In the genomic region with DNA sequence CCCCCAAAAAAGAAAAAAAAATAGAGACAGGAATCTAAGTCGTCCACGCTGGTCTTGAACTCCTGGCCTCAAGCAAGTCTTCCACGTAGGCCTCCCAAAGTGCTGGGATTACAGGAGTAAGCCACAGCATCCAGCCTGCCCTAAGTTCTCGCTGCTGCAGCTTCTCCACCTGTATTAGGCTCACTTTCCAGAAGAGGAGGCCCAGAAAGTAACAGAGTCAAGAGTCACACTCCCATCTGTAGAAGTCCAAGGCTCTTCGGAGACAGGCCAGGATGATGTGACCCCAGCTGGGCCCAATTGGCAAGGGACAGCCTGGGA, we compare ENCODE assay signal across 8 cellular contexts. TPM values are rescaled to one million over a fixed set of nuclear protein-coding genes. Genes with fewer than 3 reads are reported as not detected.
DNase-seq lines count a peak whose midpoint lies in the region; ATAC-seq, FAIRE-seq and TF ChIP-seq lines count a peak whose summit lies in the region.

No MANE protein-coding gene starts in this region.

- H3K36me3 ChIP-seq in bronchial epithelial cell (ENCODE audit: control insufficient read depth, insufficient read depth, low read length), result peaks cover 1% of the 10 kb centered on the region
- H3K36me3 ChIP-seq in mucosa of descending colon (ENCODE audit: low read depth), result no peaks in the 10 kb centered on the region
- H3K36me3 ChIP-seq in aorta (ENCODE audit: control insufficient read depth in 1 of 2, insufficient read depth in 2 of 2, low read length in 1 of 2), result no peaks in the 10 kb centered on the region

- intact Hi-C loops in mucosa of descending colon (cut with DNase I, micrococcal nuclease) (no loop called here), aorta (cut with DNase I) (loop anchor here in 1 of 2 donors (5.0 kb wide), 1 partner anchor 37 kb away; no protein-coding TSS in a partner anchor), posterior cingulate gyrus (cut with DNase I) (loop anchor here (2.0 kb wide), 1 partner anchor 14 kb away; no protein-coding TSS in a partner anchor)

- H3K9me3 ChIP-seq in mucosa of descending colon, result no peaks in the 10 kb centered on the region
- no peaks in the 10 kb centered on the region for H3K9me3 ChIP-seq in aorta (ENCODE audit: control insufficient read depth, low read length)

- TF ChIP-seq CTCF in bronchial epithelial cell (IDR thresholded peaks at IDR 0.05; ENCODE audit: insufficient read depth, low read length, severe bottlenecking) (no peak), mucosa of descending colon (IDR thresholded peaks at IDR 0.05) (no peak)

- H3K27ac Mint-ChIP-seq in stimulated activated naive CD8-positive, alpha-beta T cell treated with anti-CD3 and anti-CD28 coated beads, Interleukin-15, Interleukin-2, amounts not matched to agents 100 ng/mL and 50 ng/mL, for 24 hours, result peak overlapping the region; percentile 82

- peaks cover 6% of the 10 kb centered on the region for H3K36me3 Mint-ChIP-seq in stimulated activated naive CD8-positive, alpha-beta T cell treated with anti-CD3 and anti-CD28 coated beads, Interleukin-15, Interleukin-2, amounts not matched to agents 100 ng/mL and 50 ng/mL, for 24 hours (ENCODE audit: low read depth)

- H3K27ac ChIP-seq in aorta (ENCODE audit: low read depth in 1 of 2, low read length in 2 of 2), result peak overlapping the region in 1 of 2 donors; percentile 43

- H3K4me1 ChIP-seq in mucosa of descending colon (ENCODE audit: low read depth) (peaks cover 57% of the 10 kb centered on the region), aorta (ENCODE audit: control insufficient read depth in 1 of 2, insufficient read depth in 2 of 2, low read length in 2 of 2) (peaks cover 0 to 7% of the 10 kb centered on the region in 2 donors)

- DNase-seq in stimulated activated naive CD8-positive, alpha-beta T cell treated with anti-CD3 and anti-CD28 coated beads, Interleukin-15, Interleukin-2, amounts not matched to agents 100 U/mL and 50 U/mL, for 24 hours, result no peak
- DNase-seq in bronchial epithelial cell (ENCODE audit: low read depth) (no peak), mucosa of descending colon (no peak), aorta (no peak), posterior cingulate gyrus (no peak), NCI-H2107 (lab: John Stamatoyannopoulos, UW) (no peak)

- ATAC-seq in stimulated activated naive CD8-positive, alpha-beta T cell treated with anti-CD3 and anti-CD28 coated beads, Interleukin-15, Interleukin-2, amounts not matched to agents 100 U/mL and 50 U/mL, for 24 hours, result no peak
- no peak for ATAC-seq in mucosa of descending colon
- ATAC-seq in aorta (ENCODE audit: low FRiP score), result no peak
- no peak for ATAC-seq in HG03469 (IDR thresholded peaks at IDR 0.05; ENCODE audit: unreplicated experiment)

- H3K4me3 Mint-ChIP-seq in stimulated activated naive CD8-positive, alpha-beta T cell treated with anti-CD3 and anti-CD28 coated beads, Interleukin-15, Interleukin-2, amounts not matched to agents 100 ng/mL and 50 ng/mL, for 24 hours, result peak overlapping the region; percentile 93

- H3K4me1 Mint-ChIP-seq in stimulated activated naive CD8-positive, alpha-beta T cell treated with anti-CD3 and anti-CD28 coated beads, Interleukin-15, Interleukin-2, amounts not matched to agents 100 ng/mL and 50 ng/mL, for 24 hours (ENCODE audit: low read depth), result peaks cover 77% of the 10 kb centered on the region

- H3K9me3 Mint-ChIP-seq in stimulated activated naive CD8-positive, alpha-beta T cell treated with anti-CD3 and anti-CD28 coated beads, Interleukin-15, Interleukin-2, amounts not matched to agents 100 ng/mL and 50 ng/mL, for 24 hours, result no peaks in the 10 kb centered on the region

- H3K27me3 ChIP-seq in bronchial epithelial cell (ENCODE audit: control insufficient read depth, insufficient read depth, low read length), result no peaks in the 10 kb centered on the region
- H3K27me3 ChIP-seq in aorta (ENCODE audit: control insufficient read depth in 1 of 2, insufficient read depth in 2 of 2, low read length in 1 of 2), result no peaks in the 10 kb centered on the region

- no peaks in the 10 kb centered on the region for H3K27me3 Mint-ChIP-seq in stimulated activated naive CD8-positive, alpha-beta T cell treated with anti-CD3 and anti-CD28 coated beads, Interleukin-15, Interleukin-2, amounts not matched to agents 100 ng/mL and 50 ng/mL, for 24 hours

- H3K4me3 ChIP-seq in bronchial epithelial cell (ENCODE audit: low read depth, low read length), result peak overlapping the region; percentile 81
- H3K4me3 ChIP-seq in mucosa of descending colon, result peak overlapping the region; percentile 84
- H3K4me3 ChIP-seq in aorta (ENCODE audit: low read length in 2 of 2), result peak overlapping the region; percentile 13 to 87

- FAIRE-seq in bronchial epithelial cell (lab: Jason Lieb, UNC), result no peak

- 21 to 28% methylated on average over 5 of the region's 5 CpGs for WGBS in aorta, 2 donors

RNA-seq across cellular contexts. Expression of a gene that starts 1.8 kb away (rescaled TPM):
- 7.4 and 41.3 TPM in 2 replicates for total RNA-seq in bronchial epithelial cell
- 100 to 1,000 TPM; 127 to 168 (median 144) TPM for total RNA-seq in mucosa of descending colon
- total RNA-seq in aorta, result 10 to 100 TPM; 41.4 to 63.1 TPM
- polyA plus RNA-seq in aorta, result 10 to 100 TPM in 1 of 2 donors, 1 to 10 TPM in 1; 7.9 to 22.0 TPM

RNA-seq across cellular contexts. Expression of a gene that starts 41.3 kb away (rescaled TPM):
- total RNA-seq in bronchial epithelial cell (11.8 and 17.4 TPM in 2 replicates), mucosa of descending colon (10 to 100 TPM; 23.0 to 30.4 (median 29.4) TPM), aorta (10 to 100 TPM; 20.0 to 26.3 TPM)
- polyA plus RNA-seq in aorta, result 10 to 100 TPM; 18.2 to 22.7 TPM

RNA-seq across cellular contexts. Expression of a gene that starts 48.4 kb away (rescaled TPM):
- total RNA-seq in bronchial epithelial cell (2.1 and 5.1 TPM in 2 replicates), mucosa of descending colon (1 to 10 TPM in 2 of 3 donors, under 1 TPM in 1; 0.58 to 1.9 (median 1.1) TPM), aorta (1 to 10 TPM; 3.0 TPM)
- 1 to 10 TPM; 1.4 to 4.5 TPM for polyA plus RNA-seq in aorta
